In the genomic region with DNA sequence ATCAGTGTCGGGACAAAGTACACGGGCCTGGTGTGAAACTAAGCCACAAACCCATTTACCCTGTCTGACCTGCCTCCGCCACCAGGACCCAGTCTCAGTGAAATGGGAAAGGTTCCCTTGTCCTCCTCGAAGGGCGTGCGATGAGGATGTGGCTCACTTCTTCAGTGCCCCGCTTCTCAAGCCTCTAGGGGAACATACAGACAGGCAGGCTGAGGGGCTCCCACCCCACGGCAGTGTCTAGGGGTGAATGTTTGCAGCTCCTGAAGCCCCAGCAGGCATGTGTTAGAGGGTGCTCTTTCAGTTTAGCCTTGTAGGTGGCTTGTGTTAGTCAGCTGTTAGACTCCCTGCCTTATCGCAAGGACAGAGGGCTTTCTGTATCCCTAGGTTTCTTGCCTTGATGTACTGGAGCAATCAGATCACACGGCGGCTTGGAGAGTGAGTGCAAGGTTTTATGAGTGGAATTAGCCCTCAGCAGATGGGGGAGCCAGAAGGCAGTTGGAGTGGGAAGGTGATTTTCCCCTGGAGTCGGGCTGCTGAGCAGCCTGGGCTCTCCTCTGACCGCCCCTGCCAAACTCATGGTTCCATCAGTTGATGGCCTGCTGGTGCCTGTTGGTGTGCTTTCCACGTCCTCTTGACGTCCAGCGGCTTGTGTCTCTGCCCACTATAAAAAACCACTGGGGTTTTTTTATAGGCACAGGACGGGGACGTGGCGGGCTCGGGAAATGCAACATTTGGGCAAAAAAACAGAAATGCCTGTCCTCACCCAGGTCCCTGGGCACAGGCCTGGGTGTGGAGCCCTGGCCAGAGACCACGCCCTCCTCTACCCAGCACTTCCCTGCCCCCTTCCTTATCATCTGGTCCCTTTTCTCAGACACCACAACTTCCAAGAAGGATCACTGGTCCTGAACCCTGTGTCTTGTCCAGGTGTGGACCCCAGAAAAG, we compare ENCODE assay signal across 8 cellular contexts. TPM values are rescaled to one million over a fixed set of nuclear protein-coding genes. Genes with fewer than 3 reads are reported as not detected.
DNase-seq lines count a peak whose midpoint lies in the region; ATAC-seq and TF ChIP-seq lines count a peak whose summit lies in the region.

No MANE protein-coding gene starts in this region.

- peak overlapping the region; percentile 83 for H2AFZ ChIP-seq in SK-N-SH (ENCODE audit: low read depth)

- 33% methylated on average over 21 of the region's 21 CpGs for WGBS in SK-N-SH (ENCODE audit: low lambda C conversion rate)

- TF ChIP-seq EP300 in SK-N-SH (IDR thresholded peaks at IDR 0.05; ENCODE audit: borderline replicate concordance in 1 of 2, low read depth in 1 of 2, low read length in 1 of 2), result no peak

- H3K27ac ChIP-seq in SK-N-SH (ENCODE audit: low read depth in 2 of 2, low read length in 1 of 2) (peak overlapping the region; percentile 46 to 56), duodenal mucosa (ENCODE audit: low read depth, low read length) (no peak overlapping the region)

- no peaks in the 10 kb centered on the region for H3K9me3 Mint-ChIP-seq in natural killer cell

- peak overlapping the region; percentile 95 for H3K4me3 Mint-ChIP-seq in natural killer cell

- H3K9me2 ChIP-seq in SK-N-SH, result no peaks in the 10 kb centered on the region

- ATAC-seq in HG03439 (IDR thresholded peaks at IDR 0.05; ENCODE audit: unreplicated experiment), result peak; percentile 18
- peak in 2 of 3 donors; percentile 52 to 55 for ATAC-seq in natural killer cell
- ATAC-seq in HG03045 (IDR thresholded peaks at IDR 0.05; ENCODE audit: unreplicated experiment), result no peak

- intact Hi-C loops in natural killer cell (cut with micrococcal nuclease), result loop anchor here (10.0 kb wide), 2 partner anchors 222 to 668 kb away; partner anchors contain the start of gene PSMG3

- H3K79me2 ChIP-seq in SK-N-SH (ENCODE audit: insufficient read depth), result peaks cover 52% of the 10 kb centered on the region

- H3K9ac ChIP-seq in SK-N-SH, result peak overlapping the region; percentile 95
- peak overlapping the region; percentile 65 to 69 for H3K9ac ChIP-seq in duodenal mucosa (ENCODE audit: low read depth in 1 of 2, low read length in 2 of 2)

- no peaks in the 10 kb centered on the region for H3K36me3 Mint-ChIP-seq in natural killer cell

- H3K36me3 ChIP-seq in SK-N-SH (replicated peaks in 1 of 2; ENCODE audit: control insufficient read depth in 1 of 2, insufficient read depth in 2 of 2, low read length in 1 of 2) (peaks cover 14% of the 10 kb centered on the region in 2 experiments), duodenal mucosa (ENCODE audit: control insufficient read depth in 1 of 2, insufficient read depth in 2 of 2, low read length in 2 of 2) (peaks cover 4 to 19% of the 10 kb centered on the region in 2 donors)

- POLR2A ChIA-PET in SK-N-SH (lab: Yijun Ruan, JAX), result interaction anchor here (0.9 to 2.1 kb wide), 6 partner anchors 8 to 111 kb away, joined by 3 to 12 read pairs (median 4); partner anchors contain the start of genes EIF3B and MAD1L1

- H3K4me1 Mint-ChIP-seq in natural killer cell, result peaks cover 6 to 29% of the 10 kb centered on the region in 2 donors

- CTCF ChIA-PET in SK-N-SH (lab: Yijun Ruan, JAX), result interaction anchor here (0.7 to 2.1 kb wide), 6 partner anchors 9 to 575 kb away, joined by 3 to 9 read pairs (median 5); partner anchors contain the start of gene MAD1L1

- 0 out of 2 replicates have a peak, but pooled peaks cover 6% of the 10 kb centered on the region for H4K20me1 ChIP-seq in SK-N-SH (ENCODE audit: insufficient read depth)

- peak overlapping the region; percentile 74 to 97 for H3K27ac Mint-ChIP-seq in natural killer cell

- DNase-seq in NCI-H345 (lab: John Stamatoyannopoulos, UW) (peak; percentile 14), NCI-H345 treated with DMSO at 0.1 percent for 48 hours (lab: John Stamatoyannopoulos, UW; ENCODE audit: unreplicated experiment) (no peak), SK-N-SH (no peak), natural killer cell (no peak), GOT3 (lab: John Stamatoyannopoulos, UW) (no peak)

- H3K9me3 ChIP-seq in SK-N-SH (no peaks in the 10 kb centered on the region), duodenal mucosa (ENCODE audit: control insufficient read depth in 1 of 2, low read length in 2 of 2) (no peaks in the 10 kb centered on the region)

- peaks cover 4% of the 10 kb centered on the region for H3F3A ChIP-seq in SK-N-SH (replicated peaks; ENCODE audit: insufficient read depth)

- no peaks in the 10 kb centered on the region for H3K27me3 Mint-ChIP-seq in natural killer cell (ENCODE audit: low read depth in 2 of 2)

- H3K4me2 ChIP-seq in SK-N-SH, result peak overlapping the region; percentile 100

- H3K4me1 ChIP-seq in SK-N-SH (ENCODE audit: control insufficient read depth in 1 of 2, insufficient read depth in 2 of 2, low read depth in 1 of 2, low read length in 1 of 2) (peaks cover 0 to 16% of the 10 kb centered on the region in 2 experiments; a peak in 1 of 4 replicates), duodenal mucosa (ENCODE audit: control insufficient read depth in 1 of 2, insufficient read depth in 2 of 2, low read length in 2 of 2) (peaks cover 7 to 27% of the 10 kb centered on the region in 2 donors)

- H3K27me3 ChIP-seq in SK-N-SH (ENCODE audit: insufficient read depth) (no peaks in the 10 kb centered on the region), duodenal mucosa (ENCODE audit: control insufficient read depth in 1 of 2, insufficient read depth in 2 of 2, low read length in 2 of 2) (no peaks in the 10 kb centered on the region)

- H3K4me3 ChIP-seq in SK-N-SH (ENCODE audit: low read depth in 2 of 2, low read length in 1 of 2), result peak overlapping the region; percentile 67 to 99
- H3K4me3 ChIP-seq in duodenal mucosa (ENCODE audit: low read depth in 1 of 2, low read length in 2 of 2), result peak overlapping the region; percentile 88 to 90

- no peak for TF ChIP-seq RAD21 in SK-N-SH (IDR thresholded peaks at IDR 0.05; ENCODE audit: low read length)

- TF ChIP-seq CTCF in SK-N-SH (IDR thresholded peaks at IDR 0.05) (no peak; the same call in 1 of the 2 replicates), natural killer cell (IDR thresholded peaks at IDR 0.05) (no peak)

TF ChIP-seq in SK-N-SH, 30 proteins besides CTCF, POLR2A, EP300 and RAD21:
- TF ChIP-seq, protein P1, sequence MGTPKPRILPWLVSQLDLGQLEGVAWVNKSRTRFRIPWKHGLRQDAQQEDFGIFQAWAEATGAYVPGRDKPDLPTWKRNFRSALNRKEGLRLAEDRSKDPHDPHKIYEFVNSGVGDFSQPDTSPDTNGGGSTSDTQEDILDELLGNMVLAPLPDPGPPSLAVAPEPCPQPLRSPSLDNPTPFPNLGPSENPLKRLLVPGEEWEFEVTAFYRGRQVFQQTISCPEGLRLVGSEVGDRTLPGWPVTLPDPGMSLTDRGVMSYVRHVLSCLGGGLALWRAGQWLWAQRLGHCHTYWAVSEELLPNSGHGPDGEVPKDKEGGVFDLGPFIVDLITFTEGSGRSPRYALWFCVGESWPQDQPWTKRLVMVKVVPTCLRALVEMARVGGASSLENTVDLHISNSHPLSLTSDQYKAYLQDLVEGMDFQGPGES (IDR thresholded peaks at IDR 0.05; ENCODE audit: low read depth, low read length), result no peak
- TF ChIP-seq MXI1 (IDR thresholded peaks at IDR 0.05; ENCODE audit: low read depth, low read length), result no peak; the same call in 1 of the 2 replicates
- no peak for TF ChIP-seq MAX (IDR thresholded peaks at IDR 0.05; ENCODE audit: low read depth)
- no peak for TF ChIP-seq MEF2A (IDR thresholded peaks at IDR 0.05; ENCODE audit: borderline replicate concordance, low read depth)

RNA-seq across cellular contexts. Expression of gene NUDT1, which starts 0.8 kb away (rescaled TPM):
- 79.5 and 98.1 TPM in 2 replicates for polyA plus RNA-seq in SK-N-SH (2012; rRNA removed)
- polyA plus RNA-seq in SK-N-SH (2012; cell fraction: cytosol; rRNA removed), result 69.1 and 83.0 TPM in 2 replicates
- 53.9 and 64.3 TPM in 2 replicates for polyA plus RNA-seq in SK-N-SH (2012; cell fraction: nucleus; rRNA removed)
- 10 to 100 TPM; 17.9 to 19.2 (median 18.2) TPM for total RNA-seq in natural killer cell

RNA-seq across cellular contexts. Expression of gene MRM2, which starts 0.8 kb away (rescaled TPM):
- 30.7 and 34.8 TPM in 2 replicates for polyA plus RNA-seq in SK-N-SH (2012; rRNA removed)
- 36.0 and 37.6 TPM in 2 replicates for polyA plus RNA-seq in SK-N-SH (2012; cell fraction: cytosol; rRNA removed)
- 13.9 and 18.7 TPM in 2 replicates for polyA plus RNA-seq in SK-N-SH (2012; cell fraction: nucleus; rRNA removed)
- total RNA-seq in natural killer cell, result 10 to 100 TPM in 2 of 3 donors, 1 to 10 TPM in 1; 7.9 to 12.0 (median 10.0) TPM

RNA-seq across cellular contexts. Expression of gene MAD1L1, which starts 10.1 kb away (rescaled TPM):
- 28.7 and 46.2 TPM in 2 replicates for polyA plus RNA-seq in SK-N-SH (2012; rRNA removed)
- 20.4 and 23.6 TPM in 2 replicates for polyA plus RNA-seq in SK-N-SH (2012; cell fraction: cytosol; rRNA removed)
- polyA plus RNA-seq in SK-N-SH (2012; cell fraction: nucleus; rRNA removed), result 29.9 and 64.7 TPM in 2 replicates
- 10 to 100 TPM; 53.6 to 81.2 (median 77.4) TPM for total RNA-seq in natural killer cell
